In the genomic region with DNA sequence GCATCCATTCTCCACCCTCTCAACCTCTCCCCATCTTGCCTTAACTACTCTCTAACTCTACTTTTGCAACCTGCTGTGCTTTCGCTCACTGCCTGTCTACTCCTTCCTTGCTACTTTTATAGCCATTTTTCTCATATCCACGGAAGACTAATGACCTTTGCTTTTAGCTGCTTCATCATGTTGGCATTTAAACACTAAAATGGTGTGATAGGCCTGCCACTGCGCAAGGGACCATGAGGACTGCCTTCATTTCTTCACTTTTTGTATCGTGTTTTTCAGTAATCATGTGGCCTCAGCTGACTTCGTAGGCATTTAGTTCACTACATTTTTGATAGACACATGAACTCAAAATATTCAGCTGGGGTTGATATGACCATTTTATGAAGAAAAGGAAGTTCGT, we compare ENCODE assay signal across 1 cellular context.
TF ChIP-seq lines count a peak whose summit lies in the region.

No MANE protein-coding gene starts in this region.

TF ChIP-seq in K562, 482 proteins besides CTCF, POLR2A, EP300 and RAD21 (continued from another document):
- TF ChIP-seq, protein P1, sequence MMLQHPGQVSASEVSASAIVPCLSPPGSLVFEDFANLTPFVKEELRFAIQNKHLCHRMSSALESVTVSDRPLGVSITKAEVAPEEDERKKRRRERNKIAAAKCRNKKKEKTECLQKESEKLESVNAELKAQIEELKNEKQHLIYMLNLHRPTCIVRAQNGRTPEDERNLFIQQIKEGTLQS (IDR thresholded peaks at IDR 0.05): no peak
- TF ChIP-seq, protein P1 (CRISPR knock-in tag; conservative IDR thresholded peaks at IDR 0.05): no peak
- TF ChIP-seq ILK (tag; IDR thresholded peaks at IDR 0.05; ENCODE audit: borderline replicate concordance, low read depth) (peak; percentile 49; the same call in 1 of the 2 replicates), MAFK (IDR thresholded peaks at IDR 0.05; ENCODE audit: low read length) (no peak), PHF8 (IDR thresholded peaks at IDR 0.05; ENCODE audit: borderline replicate concordance, low read length) (no peak)
